Comparison of ENCODE assay signal across 11 cellular contexts in the genomic region with DNA sequence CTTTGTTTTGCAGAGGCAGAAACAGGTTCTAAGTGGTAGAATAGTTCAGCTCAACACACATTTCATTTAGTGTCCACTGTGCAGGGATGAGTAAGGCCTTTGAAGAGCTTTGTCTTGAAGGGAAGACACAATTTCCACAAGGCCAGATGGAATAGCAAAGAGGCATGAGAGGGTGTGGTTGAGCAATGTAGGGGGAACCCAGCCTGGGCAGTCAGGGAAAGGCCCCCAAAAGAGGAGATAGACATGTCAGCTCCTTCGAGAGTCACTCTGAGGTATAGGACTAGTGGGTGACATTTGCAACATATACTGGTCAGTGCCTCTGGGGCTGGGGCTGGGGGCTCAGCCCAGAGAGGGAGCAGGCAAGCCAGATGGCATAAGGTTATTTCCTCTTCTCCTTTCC. TPM values are rescaled to one million over a fixed set of nuclear protein-coding genes. Genes with fewer than 3 reads are reported as not detected.
DNase-seq lines count a peak whose midpoint lies in the region; ATAC-seq and TF ChIP-seq lines count a peak whose summit lies in the region.
"Had no signal": no experiment of that assay in that cellular context is flagged by ENCODE, and none has a peak within 500 bp of the region (broad histone marks: within the 10 kb centered on the region; RNA-seq: fewer than 3 reads in every experiment).

No MANE protein-coding gene starts in this region.

- no peak overlapping the region for H3K4me3 Mint-ChIP-seq in MCF 10A (ENCODE audit: unreplicated experiment)
- peak overlapping the region; percentile 53 to 86 (median 82) for H3K4me3 Mint-ChIP-seq in brain
- H3K4me3 Mint-ChIP-seq in mesothelial cell of epicardium: no peak overlapping the region

- BruUV-seq in MCF 10A (replicated peaks; lab: Mats Ljungman, UMichigan) (no TSS peak), mammary epithelial cell (replicated peaks; lab: Mats Ljungman, UMichigan) (no TSS peak)

- ATAC-seq in GM18907 (IDR thresholded peaks at IDR 0.05; ENCODE audit: unreplicated experiment): no peak
- ATAC-seq in GM19467 (IDR thresholded peaks at IDR 0.05; ENCODE audit: unreplicated experiment): no peak
- ATAC-seq in GM18873 (IDR thresholded peaks at IDR 0.05; ENCODE audit: low FRiP score, unreplicated experiment): no peak

- dilution Hi-C loops in mammary epithelial cell (cut with HindIII; ENCODE audit: low sequenced_read_pairs): no loop called here

- H3K4me1 ChIP-seq in mammary epithelial cell (ENCODE audit: insufficient read depth, low read length) (peaks cover 38% of the 10 kb centered on the region), transverse colon (peaks cover 47 to 68% (median 63%) of the 10 kb centered on the region in 4 donors)

- POLR2A ChIA-PET in MCF 10A (lab: Yijun Ruan, JAX): no interaction called here

- H3K27me3 Mint-ChIP-seq in MCF 10A (ENCODE audit: insufficient read depth, unreplicated experiment) (no peaks in the 10 kb centered on the region), brain (peaks cover 9% of the 10 kb centered on the region), mesothelial cell of epicardium (ENCODE audit: low read depth) (no peaks in the 10 kb centered on the region)
- H3K27me3 Mint-ChIP-seq: naive B cell had no signal

- no peak for TF ChIP-seq POLR2A in transverse colon (IDR thresholded peaks at IDR 0.05)

- H3K9ac ChIP-seq in mammary epithelial cell (ENCODE audit: insufficient read depth, low read length): no peak overlapping the region

- H3K36me3 Mint-ChIP-seq in MCF 10A (ENCODE audit: insufficient read depth, unreplicated experiment): peaks cover 52% of the 10 kb centered on the region
- H3K36me3 Mint-ChIP-seq in brain: peaks cover 81% of the 10 kb centered on the region
- H3K36me3 Mint-ChIP-seq in mesothelial cell of epicardium: peaks cover 30% of the 10 kb centered on the region

- CTCF ChIA-PET in MCF 10A (lab: Yijun Ruan, JAX) (interaction anchor here (0.6 to 1.8 kb wide), 2 partner anchors 13 to 48 kb away, joined by 3 to 6 read pairs; no protein-coding TSS in a partner anchor), mammary epithelial cell (lab: Charles Lee; ENCODE audit: low non-redundant PET) (interaction anchor here (0.7 kb wide), 1 partner anchor 19 kb away, joined by 4 read pairs; no protein-coding TSS in a partner anchor)

- in situ Hi-C loops in mammary epithelial cell (cut with MboI; ENCODE audit: low sequenced_read_pairs in 2 of 2) (no loop called here), transverse colon (cut with MboI; ENCODE audit: low pct_ligation_motif_present in 1 of 4, low pct_unique_long_range_greater_than_20kb in 1 of 4, low sequenced_read_pairs in 3 of 4) (no loop called here)

- H3K79me2 ChIP-seq in mammary epithelial cell (ENCODE audit: insufficient read depth, low read length): peaks cover 98% of the 10 kb centered on the region

- intact Hi-C loops in MCF 10A (cut with micrococcal nuclease) (no loop called here), mammary epithelial cell (cut with micrococcal nuclease) (no loop called here), transverse colon (cut with DNase I; ENCODE audit: low total_unique reads) (no loop called here)

- no peaks in the 10 kb centered on the region for H3K27me3 ChIP-seq in mammary epithelial cell (ENCODE audit: insufficient read depth, low read length)
- H3K27me3 ChIP-seq in transverse colon: no peaks in the 10 kb centered on the region

- WGBS in mammary epithelial cell (ENCODE audit: low coverage, missing lambda C conversion rate): 92% methylated on average over 1 of the region's 1 CpG
- 81 to 100% methylated on average over 1 of the region's 1 CpG for WGBS in transverse colon (ENCODE audit: low coverage in 1 of 2), 2 donors

- TF ChIP-seq CTCF in MCF 10A (IDR thresholded peaks at IDR 0.05; ENCODE audit: unreplicated experiment): no peak
- TF ChIP-seq CTCF in mammary epithelial cell (conservative IDR thresholded peaks at IDR 0.05 in 1 of 2, IDR thresholded peaks at IDR 0.05 in 1 of 2; ENCODE audit: extremely low read depth in 1 of 2, insufficient read depth in 1 of 2, low read depth in 1 of 2, low read length in 2 of 2): no peak
- no peak for TF ChIP-seq CTCF in brain (conservative IDR thresholded peaks at IDR 0.05)
- no peak for TF ChIP-seq CTCF in mesothelial cell of epicardium (IDR thresholded peaks at IDR 0.05; ENCODE audit: unreplicated experiment)
- no peak for TF ChIP-seq CTCF in transverse colon (IDR thresholded peaks at IDR 0.05)

- H3K4me2 ChIP-seq in mammary epithelial cell (ENCODE audit: insufficient read depth, low read depth, low read length): no peak overlapping the region

- TF ChIP-seq EP300 in transverse colon (IDR thresholded peaks at IDR 0.05; ENCODE audit: low read depth): no peak

- no peaks in the 10 kb centered on the region for H3K9me3 Mint-ChIP-seq in MCF 10A (ENCODE audit: unreplicated experiment)
- no peaks in the 10 kb centered on the region for H3K9me3 Mint-ChIP-seq in brain
- H3K9me3 Mint-ChIP-seq in mesothelial cell of epicardium: no peaks in the 10 kb centered on the region
- H3K9me3 Mint-ChIP-seq: naive B cell had no signal

- H2AFZ ChIP-seq in mammary epithelial cell (ENCODE audit: low read depth, low read length): no peak overlapping the region

- H3K9me3 ChIP-seq in mammary epithelial cell (replicated peaks; ENCODE audit: insufficient read depth, low read length): no peaks in the 10 kb centered on the region
- H3K9me3 ChIP-seq in transverse colon: no peaks in the 10 kb centered on the region
- H3K9me3 ChIP-seq: HAP-1 had no signal

- H3K27ac Mint-ChIP-seq in MCF 10A (ENCODE audit: low read depth, unreplicated experiment) (peak overlapping the region; percentile 0), brain (peak overlapping the region; percentile 17 to 79 (median 72)), mesothelial cell of epicardium (peak overlapping the region; percentile 71)

- no peak overlapping the region for H3K4me3 ChIP-seq in mammary epithelial cell (replicated peaks in 1 of 3; ENCODE audit: insufficient read depth in 1 of 3, low read depth in 2 of 3, low read length in 3 of 3)
- no peak overlapping the region for H3K4me3 ChIP-seq in transverse colon
- H3K4me3 ChIP-seq: HAP-1 had no signal

- H3K4me1 Mint-ChIP-seq in MCF 10A (ENCODE audit: insufficient read depth, unreplicated experiment): peaks cover 35% of the 10 kb centered on the region
- H3K4me1 Mint-ChIP-seq in brain: peaks cover 88% of the 10 kb centered on the region
- H3K4me1 Mint-ChIP-seq in mesothelial cell of epicardium: peaks cover 48% of the 10 kb centered on the region

- peaks cover 3% of the 10 kb centered on the region for H4K20me1 ChIP-seq in mammary epithelial cell (ENCODE audit: insufficient read depth, low read length)

- DNase-seq in MCF 10A (ENCODE audit: unreplicated experiment): no peak
- no peak for DNase-seq in mammary epithelial cell
- DNase-seq in mesothelial cell of epicardium (ENCODE audit: low spot score in 2 of 2, unreplicated experiment in 2 of 2): no peak
- DNase-seq in transverse colon: no peak
- DNase-seq: naive B cell; stimulated activated CD4-positive, alpha-beta T cell treated with anti-CD3 and anti-CD28 coated beads, Interleukin-2, amount 100 ng/mL, for 24 hours had no signal

- H3K27ac ChIP-seq in mammary epithelial cell (ENCODE audit: insufficient read depth, low read depth, low read length) (no peak overlapping the region), transverse colon (peak overlapping the region in 3 of 4 donors; percentile 27 to 31 (median 30))

- peaks cover 9% of the 10 kb centered on the region for H3K36me3 ChIP-seq in mammary epithelial cell (ENCODE audit: insufficient read depth, low read length)
- peaks cover 0 to 11% (median 3%) of the 10 kb centered on the region in 4 donors for H3K36me3 ChIP-seq in transverse colon

RNA-seq across cellular contexts. Expression of gene ALKBH5, which starts 7.0 kb away (rescaled TPM):
- total RNA-seq in MCF 10A (2022) (69.5 and 85.1 TPM in 2 replicates), mammary epithelial cell (100 to 1,000 TPM in 1 of 2 donors, 10 to 100 TPM in 1; 87.7 to 118 TPM), mesothelial cell of epicardium (68.6 to 72.3 TPM (median 71.0 TPM) in 3 replicates), transverse colon (100 to 1,000 TPM in 2 of 4 donors, 10 to 100 TPM in 2; 69.2 to 109 (median 88.4) TPM)
- polyA plus RNA-seq in mammary epithelial cell (79.1 TPM), brain (ENCODE audit: insufficient read depth, low read depth, low replicate concordance) (99.8 TPM)
- polyA minus RNA-seq in mammary epithelial cell: 150 TPM

RNA-seq across cellular contexts. Expression of gene LLGL1, which starts 34.8 kb away (rescaled TPM):
- 16.4 and 17.4 TPM in 2 replicates for total RNA-seq in MCF 10A (2022)
- 10 to 100 TPM; 35.2 to 50.0 TPM for total RNA-seq in mammary epithelial cell
- polyA plus RNA-seq in mammary epithelial cell: 37.6 TPM
- 20.3 TPM for polyA minus RNA-seq in mammary epithelial cell
- polyA plus RNA-seq in brain (ENCODE audit: insufficient read depth, low read depth, low replicate concordance): 71.6 TPM
- 70.8 to 72.5 TPM (median 72.1 TPM) in 3 replicates for total RNA-seq in mesothelial cell of epicardium
- 10 to 100 TPM; 11.1 to 18.0 (median 14.9) TPM for total RNA-seq in transverse colon

Comparison
In these comparisons a context has a peak if more than half of its experiments do, and no peak if none do; other contexts are left out.
1. H3K27ac Mint-ChIP-seq: peak in every context shown above with its lines; median percentile 72 in brain; 71 in mesothelial cell of epicardium; 0 in MCF 10A.
2. H3K4me3 Mint-ChIP-seq: peak in brain (5 of 5); none in MCF 10A (single experiment) and mesothelial cell of epicardium (single experiment).